In the genomic region with DNA sequence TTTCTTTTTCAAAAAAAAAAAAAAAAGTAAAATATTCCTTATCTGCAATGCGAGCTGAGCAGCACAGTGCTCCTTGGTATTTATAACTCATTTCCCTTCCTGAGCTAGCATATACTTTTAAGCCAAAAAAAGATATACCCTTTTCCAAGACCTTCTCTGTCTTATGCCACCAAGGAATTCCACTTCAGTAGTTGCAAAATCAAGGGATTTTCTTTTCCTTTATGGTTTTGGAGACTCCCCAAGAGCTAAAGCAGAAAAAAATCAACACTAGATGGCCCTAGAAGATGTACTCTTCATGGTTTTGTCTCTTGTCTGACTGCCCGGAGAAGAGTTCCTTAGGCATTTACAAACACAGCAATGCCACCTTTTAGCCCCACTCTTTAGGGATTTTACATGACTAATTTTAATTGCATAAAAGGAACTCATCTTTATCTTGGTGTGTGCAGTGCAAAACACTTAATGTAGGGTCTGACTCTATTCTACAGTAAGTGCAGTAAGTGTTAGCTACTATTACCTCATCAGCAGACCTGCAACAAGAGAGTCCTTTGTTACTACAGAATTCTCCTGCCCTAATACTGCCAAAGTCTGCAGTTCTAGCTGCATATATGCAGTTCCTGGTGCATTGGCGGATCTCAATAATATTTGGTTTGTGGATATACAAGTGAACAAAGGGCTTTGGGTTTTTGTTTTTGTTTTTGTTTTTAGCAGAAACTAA, we compare ENCODE assay signal across 11 cellular contexts.
A peak's percentile ranks its signal among the peaks of the same experiment; 100 is the strongest.
DNase-seq lines count a peak whose midpoint lies in the region; ATAC-seq, FAIRE-seq and TF ChIP-seq lines count a peak whose summit lies in the region.
"Had no signal": no experiment of that assay in that cellular context is flagged by ENCODE, and none has a peak within 500 bp of the region (broad histone marks: within the 10 kb centered on the region; RNA-seq: fewer than 3 reads in every experiment).

No MANE protein-coding gene starts in this region.

- H3K9ac ChIP-seq in SK-N-SH (no peak overlapping the region), kidney (ENCODE audit: low read length in 2 of 2) (no peak overlapping the region)

- H3K27ac ChIP-seq in SK-N-SH (ENCODE audit: low read depth in 2 of 2, low read length in 1 of 2) (no peak overlapping the region), foreskin keratinocyte (no peak overlapping the region), kidney (ENCODE audit: low read depth in 2 of 2, low read length in 2 of 2) (no peak overlapping the region)

- no peaks in the 10 kb centered on the region for H3K36me3 ChIP-seq in SK-N-SH (replicated peaks in 1 of 2; ENCODE audit: control insufficient read depth in 1 of 2, insufficient read depth in 2 of 2, low read length in 1 of 2)
- no peaks in the 10 kb centered on the region for H3K36me3 ChIP-seq in kidney (ENCODE audit: control insufficient read depth in 1 of 2, insufficient read depth in 2 of 2, low read length in 2 of 2)

- DNase-seq in GM04503 (ENCODE audit: low read depth), result peak; percentile 60
- DNase-seq in SK-N-SH, result no peak
- peak in 1 of 2 donors; percentile 39 for DNase-seq in foreskin keratinocyte
- peak; percentile 33 for DNase-seq in pons (ENCODE audit: low spot score)
- no peak for DNase-seq in kidney
- no peak for DNase-seq in C1 segment of cervical spinal cord (lab: John Stamatoyannopoulos, UW)
- DNase-seq in activated CD4-positive, alpha-beta T cell treated with anti-CD3 and anti-CD28 coated beads for 1 hour, result no peak
- DNase-seq: activated CD8-positive, alpha-beta memory T cell treated with anti-CD3 and anti-CD28 coated beads, Interleukin-2, amount 50 U/mL, for 4 hours; NCI-H446; nucleus accumbens had no signal

- H3K79me2 ChIP-seq in SK-N-SH (ENCODE audit: insufficient read depth), result no peaks in the 10 kb centered on the region

- 50% methylated on average over 3 of the region's 3 CpGs for WGBS in SK-N-SH (ENCODE audit: low lambda C conversion rate)

- no peaks in the 10 kb centered on the region for H4K20me1 ChIP-seq in SK-N-SH (ENCODE audit: insufficient read depth)

- H3K4me2 ChIP-seq in SK-N-SH, result no peak overlapping the region

- TF ChIP-seq CTCF in SK-N-SH (IDR thresholded peaks at IDR 0.05) (peak; percentile 26), foreskin keratinocyte (conservative IDR thresholded peaks at IDR 0.05) (peak; percentile 59), kidney (IDR thresholded peaks at IDR 0.05; ENCODE audit: borderline replicate concordance, extremely low read depth, insufficient read depth) (no peak)

- H2AFZ ChIP-seq in SK-N-SH (ENCODE audit: low read depth), result no peak overlapping the region

- TF ChIP-seq RAD21 in SK-N-SH (IDR thresholded peaks at IDR 0.05; ENCODE audit: low read length), result peak; percentile 48

- FAIRE-seq in kidney (lab: Jason Lieb, UNC), result no peak

- no peaks in the 10 kb centered on the region for H3K9me2 ChIP-seq in SK-N-SH

- no peak for TF ChIP-seq EP300 in SK-N-SH (IDR thresholded peaks at IDR 0.05; ENCODE audit: borderline replicate concordance in 1 of 2, low read depth in 1 of 2, low read length in 1 of 2)

- ATAC-seq in foreskin keratinocyte (peak; percentile 42), GM21529 (IDR thresholded peaks at IDR 0.05; ENCODE audit: unreplicated experiment) (no peak)

- POLR2A ChIA-PET in SK-N-SH (lab: Yijun Ruan, JAX), result interaction anchor here (0.6 kb wide), 1 partner anchor 442 kb away, joined by 3 read pairs; no protein-coding TSS in a partner anchor

- H3K4me1 ChIP-seq in SK-N-SH (ENCODE audit: control insufficient read depth in 1 of 2, insufficient read depth in 2 of 2, low read depth in 1 of 2, low read length in 1 of 2) (no peaks in the 10 kb centered on the region), foreskin keratinocyte (no peaks in the 10 kb centered on the region), kidney (ENCODE audit: control insufficient read depth in 1 of 2, insufficient read depth in 1 of 2, low read depth in 1 of 2, low read length in 2 of 2) (no peaks in the 10 kb centered on the region)

- H3K27me3 ChIP-seq in SK-N-SH (ENCODE audit: insufficient read depth) (no peaks in the 10 kb centered on the region), foreskin keratinocyte (no peaks in the 10 kb centered on the region)

- no peaks in the 10 kb centered on the region for H3F3A ChIP-seq in SK-N-SH (replicated peaks; ENCODE audit: insufficient read depth)

- no peak overlapping the region for H3K4me3 ChIP-seq in SK-N-SH (ENCODE audit: low read depth in 2 of 2, low read length in 1 of 2)
- no peak overlapping the region for H3K4me3 ChIP-seq in kidney (ENCODE audit: low read length in 2 of 2)

- no peaks in the 10 kb centered on the region for H3K9me3 ChIP-seq in SK-N-SH
- H3K9me3 ChIP-seq in kidney (ENCODE audit: control insufficient read depth in 1 of 2, low read length in 2 of 2), result no peaks in the 10 kb centered on the region

- intact Hi-C loops in kidney (cut with DNase I), result no loop called here

- CTCF ChIA-PET in SK-N-SH (lab: Yijun Ruan, JAX), result interaction anchor here (0.7 to 2.4 kb wide), 6 partner anchors 9 to 458 kb away, joined by 3 to 8 read pairs (median 4); no protein-coding TSS in a partner anchor

TF ChIP-seq in SK-N-SH, 30 proteins besides CTCF, POLR2A, EP300 and RAD21:
- TF ChIP-seq RXRA (IDR thresholded peaks at IDR 0.05; ENCODE audit: borderline replicate concordance, low read depth) (no peak), SMC3 (IDR thresholded peaks at IDR 0.05; ENCODE audit: low read depth, low read length) (peak; percentile 34; the same call in 1 of the 2 replicates)

Comparison
In these comparisons a context has a peak if more than half of its experiments do, and no peak if none do; other contexts are left out.
1. DNase-seq: peak in GM04503 (single experiment) and pons (single experiment); none in SK-N-SH (single experiment), kidney (single experiment), C1 segment of cervical spinal cord (0 of 14) and activated CD4-positive, alpha-beta T cell treated with anti-CD3 and anti-CD28 coated beads for 1 hour (single experiment).